In genomic region chr22:17830041-17830961, GRCh38 we compare ENCODE assay signal across 8 cellular contexts.
DNase-seq lines count a peak whose midpoint lies in the region; ATAC-seq, FAIRE-seq and TF ChIP-seq lines count a peak whose summit lies in the region.

No MANE protein-coding gene starts in this region.

- DNase-seq in D721Med (ENCODE audit: insufficient read length, low spot score) (peak; percentile 88), NCI-H345 treated with DMSO at 0.1 percent for 48 hours (lab: John Stamatoyannopoulos, UW; ENCODE audit: unreplicated experiment) (peak; percentile 27), left kidney (ENCODE audit: low read depth, low spot score) (peak; percentile 96)
- peak; percentile 70 to 87 for DNase-seq in activated CD4-positive, alpha-beta T cell treated with anti-CD3 and anti-CD28 coated beads for 4 hours
- peak; percentile 75 for DNase-seq in stimulated activated CD4-positive, alpha-beta T cell treated with anti-CD3 and anti-CD28 coated beads, Interleukin-1b, Interleukin-23, amount 100 ng/mL, for 48 hours

- no peak for FAIRE-seq in D721Med (lab: Jason Lieb, UNC)

- TF ChIP-seq CTCF in D721Med (IDR thresholded peaks at IDR 0.05; ENCODE audit: insufficient read depth, missing control alignments), result peak; percentile 95

- ATAC-seq in HG02759 (IDR thresholded peaks at IDR 0.05; ENCODE audit: unreplicated experiment), result peak; percentile 73
- no peak for ATAC-seq in HG02623 (IDR thresholded peaks at IDR 0.05; ENCODE audit: unreplicated experiment)

- peak overlapping the region; percentile 58 for H3K27ac ChIP-seq in cingulate gyrus (ENCODE audit: low read depth, low read length)

Comparison
In these comparisons a context has a peak if more than half of its experiments do, and no peak if none do; other contexts are left out.
1. DNase-seq: peak in every context shown above with its lines; median percentile 96 in left kidney; 88 in D721Med; 78 in activated CD4-positive, alpha-beta T cell treated with anti-CD3 and anti-CD28 coated beads for 4 hours; 75 in stimulated activated CD4-positive, alpha-beta T cell treated with anti-CD3 and anti-CD28 coated beads, Interleukin-1b, Interleukin-23, amount 100 ng/mL, for 48 hours; 27 in NCI-H345 treated with DMSO at 0.1 percent for 48 hours.